10 cellular contexts compared by ENCODE assay signal in the genomic region with DNA sequence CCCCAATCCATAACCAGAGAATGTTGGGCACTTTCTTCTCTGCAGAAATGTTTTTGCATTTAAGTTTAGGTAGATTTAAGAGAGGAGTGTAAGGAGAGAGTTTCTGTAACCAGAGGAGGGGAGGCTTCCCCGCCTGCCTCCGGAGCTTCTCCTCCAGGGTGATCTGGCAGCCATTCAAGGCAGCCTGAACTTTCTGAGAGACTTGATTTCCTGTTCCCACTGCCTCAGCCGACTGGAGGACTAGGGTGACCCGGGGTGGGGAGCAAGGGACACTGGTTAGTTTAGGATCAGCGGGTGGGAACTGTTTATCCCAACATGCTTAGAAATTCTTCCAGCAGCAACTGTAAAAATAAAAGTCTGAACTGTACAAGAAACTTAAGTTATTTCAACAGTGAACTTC. TPM values are rescaled to one million over a fixed set of nuclear protein-coding genes. Genes with fewer than 3 reads are reported as not detected.
DNase-seq lines count a peak whose midpoint lies in the region; ATAC-seq and TF ChIP-seq lines count a peak whose summit lies in the region.
"Had no signal": no experiment of that assay in that cellular context is flagged by ENCODE, and none has a peak within 500 bp of the region (broad histone marks: within the 10 kb centered on the region; RNA-seq: fewer than 3 reads in every experiment).

No MANE protein-coding gene starts in this region.

- no peak for DNase-seq in AG04450 (ENCODE audit: low read depth, low spot score)
- peak; percentile 82 for DNase-seq in M059J (ENCODE audit: low read depth)
- peak; percentile 68 for DNase-seq in colonic mucosa
- DNase-seq in mucosa of gallbladder (ENCODE audit: low spot score) = peak; percentile 26
- DNase-seq in GF-D8 (lab: John Stamatoyannopoulos, UW) = no peak
- DNase-seq in NCI-H1048 (lab: John Stamatoyannopoulos, UW) = no peak

- intact Hi-C loops in colonic mucosa (cut with DNase I) = no loop called here

- POLR2A ChIA-PET in AG04450 (lab: Yijun Ruan, JAX) = interaction anchor here (1.0 kb wide), 1 partner anchor 52 kb away, joined by 5 read pairs; no protein-coding TSS in a partner anchor

- H3K9me3 ChIP-seq in AG04450 (ENCODE audit: control insufficient read depth, insufficient read depth, low read length) (no peaks in the 10 kb centered on the region), colonic mucosa (no peaks in the 10 kb centered on the region)

- TF ChIP-seq CTCF in AG04450 (IDR thresholded peaks at IDR 0.05; ENCODE audit: low read depth, low read length) (no peak), colonic mucosa (IDR thresholded peaks at IDR 0.05) (no peak)

- ATAC-seq in GM18519 (IDR thresholded peaks at IDR 0.05; ENCODE audit: low FRiP score, unreplicated experiment) (no peak), GM21390 (IDR thresholded peaks at IDR 0.05; ENCODE audit: unreplicated experiment) (no peak)

- H3K4me3 ChIP-seq in AG04450 (ENCODE audit: low read depth, low read length) (no peak overlapping the region), colonic mucosa (no peak overlapping the region)

- H3K27me3 ChIP-seq in AG04450 (ENCODE audit: control insufficient read depth, insufficient read depth, low read length) = no peaks in the 10 kb centered on the region
- no peaks in the 10 kb centered on the region for H3K27me3 ChIP-seq in colonic mucosa

- H3K27ac ChIP-seq in AG04450 (ENCODE audit: low read depth, low read length) = peak overlapping the region; percentile 40
- H3K27ac ChIP-seq in colonic mucosa = peak overlapping the region; percentile 72

- H3K9ac ChIP-seq in colonic mucosa (ENCODE audit: low read depth in 2 of 2, low read length in 2 of 2) = peak overlapping the region in 1 of 2 donors; percentile 57

- no peaks in the 10 kb centered on the region for H3K4me1 ChIP-seq in colonic mucosa

- CTCF ChIA-PET in AG04450 (lab: Charles Lee) = no interaction called here

- no peaks in the 10 kb centered on the region for H3K36me3 ChIP-seq in colonic mucosa

RNA-seq across cellular contexts. Expression of a gene that starts 15.1 kb away (rescaled TPM):
- 0.04 TPM in 1 of 2 replicates, not detected in the other for polyA plus RNA-seq in AG04450 (2011; rRNA removed)
- polyA minus RNA-seq in AG04450 (2011; rRNA and poly(A)+ RNA removed) = not detected in 2 replicates
- not detected in 2 replicates for total RNA-seq in M059J (2014; rRNA removed; shearing (Covaris generic))
- total RNA-seq in colonic mucosa (not detected), mucosa of gallbladder (not detected)
- total RNA-seq: liver; T-helper 2 cell treated with Interferon-gamma antibody and Interleukin-4, amounts not matched to agents 100 ng/mL and 5 ng/mL, for 36 hours had no signal
- polyA plus RNA-seq: liver had no signal

RNA-seq across cellular contexts. Expression of a gene that starts 54.4 kb away (rescaled TPM):
- polyA plus RNA-seq in AG04450 (2011; rRNA removed) = 6,551 and 6,856 TPM in 2 replicates
- polyA minus RNA-seq in AG04450 (2011; rRNA and poly(A)+ RNA removed) = 2,637 and 2,670 TPM in 2 replicates
- total RNA-seq in M059J (2014; rRNA removed; shearing (Covaris generic)) = 5,809 and 7,639 TPM in 2 replicates
- total RNA-seq in colonic mucosa (1,000 to 10,000 TPM; 3,844 to 4,288 TPM), mucosa of gallbladder (4,832 TPM)

Comparison
In these comparisons a context has a peak if more than half of its experiments do, and no peak if none do; other contexts are left out.
1. DNase-seq: peak in M059J (single experiment), colonic mucosa (single experiment) and mucosa of gallbladder (single experiment); none in AG04450 (single experiment), GF-D8 (single experiment) and NCI-H1048 (single experiment).